Comparison of ENCODE assay signal across 16 cellular contexts in genomic region chr2:128454980-128455709, GRCh38.
"Had no signal": no experiment of that assay in that cellular context is flagged by ENCODE, and none has a peak within 500 bp of the region (broad histone marks: within the 10 kb centered on the region; RNA-seq: fewer than 3 reads in every experiment).

No MANE protein-coding gene starts in this region.

- H3K27ac Mint-ChIP-seq: activated CD4-positive, alpha-beta T cell treated with anti-CD3 and anti-CD28 coated beads, Interleukin-2, amount 10 ng/mL, durations not matched to agents 24 days and 14 days; activated naive CD8-positive, alpha-beta T cell treated with anti-CD3 and anti-CD28 coated beads, Interleukin-2, amount 10 ng/mL, durations not matched to agents 7 days and 5 days; stimulated activated naive CD8-positive, alpha-beta T cell treated with anti-CD3 and anti-CD28 coated beads, Interleukin-15, Interleukin-2, amounts not matched to agents 100 ng/mL and 50 ng/mL, for 24 hours; WTC11 had no signal

- ATAC-seq: activated T-cell treated with anti-CD3 and anti-CD28 coated beads, Interleukin-2, amount 50 U/mL, for 4 hours; gastrocnemius medialis; left ventricle myocardium superior; right lobe of liver; SK-N-SH treated with all-trans-retinoic acid at 6 μM for 48 hours; WTC11 had no signal

- H3K4me3 Mint-ChIP-seq: activated CD4-positive, alpha-beta T cell treated with anti-CD3 and anti-CD28 coated beads, Interleukin-2, amount 10 ng/mL, durations not matched to agents 24 days and 14 days; activated naive CD8-positive, alpha-beta T cell treated with anti-CD3 and anti-CD28 coated beads, Interleukin-2, amount 10 ng/mL, durations not matched to agents 7 days and 5 days; activated T-cell treated with anti-CD3 and anti-CD28 coated beads, Interleukin-2, amount 50 U/mL, for 4 hours; stimulated activated naive CD8-positive, alpha-beta T cell treated with anti-CD3 and anti-CD28 coated beads, Interleukin-15, Interleukin-2, amounts not matched to agents 100 ng/mL and 50 ng/mL, for 24 hours; WTC11 had no signal

- FAIRE-seq: bronchial epithelial cell, keratinocyte had no signal

- H3K27ac ChIP-seq: gastrocnemius medialis, prostate gland, right lobe of liver had no signal

- H3K4me1 ChIP-seq: gastrocnemius medialis, prostate gland, right lobe of liver had no signal

- H3K4me3 ChIP-seq: gastrocnemius medialis, prostate gland, right lobe of liver had no signal

- H3K36me3 ChIP-seq: gastrocnemius medialis, prostate gland, right lobe of liver had no signal

- H3K9me3 ChIP-seq: gastrocnemius medialis, prostate gland, right lobe of liver had no signal

- H3K4me1 Mint-ChIP-seq: activated CD4-positive, alpha-beta T cell treated with anti-CD3 and anti-CD28 coated beads, Interleukin-2, amount 10 ng/mL, durations not matched to agents 24 days and 14 days; activated naive CD8-positive, alpha-beta T cell treated with anti-CD3 and anti-CD28 coated beads, Interleukin-2, amount 10 ng/mL, durations not matched to agents 7 days and 5 days; WTC11 had no signal

- H3K27me3 ChIP-seq: right lobe of liver had no signal

- H3K36me3 Mint-ChIP-seq: activated naive CD8-positive, alpha-beta T cell treated with anti-CD3 and anti-CD28 coated beads, Interleukin-2, amount 10 ng/mL, durations not matched to agents 7 days and 5 days; WTC11 had no signal

- H3K9me3 Mint-ChIP-seq: activated CD4-positive, alpha-beta T cell treated with anti-CD3 and anti-CD28 coated beads, Interleukin-2, amount 10 ng/mL, durations not matched to agents 24 days and 14 days; activated naive CD8-positive, alpha-beta T cell treated with anti-CD3 and anti-CD28 coated beads, Interleukin-2, amount 10 ng/mL, durations not matched to agents 7 days and 5 days; activated T-cell treated with anti-CD3 and anti-CD28 coated beads, Interleukin-2, amount 50 U/mL, for 4 hours; stimulated activated naive CD8-positive, alpha-beta T cell treated with anti-CD3 and anti-CD28 coated beads, Interleukin-15, Interleukin-2, amounts not matched to agents 100 ng/mL and 50 ng/mL, for 24 hours had no signal

- DNase-seq: activated CD4-positive, alpha-beta T cell treated with anti-CD3 and anti-CD28 coated beads, Interleukin-2, amount 10 ng/mL, durations not matched to agents 24 days and 14 days; activated naive CD8-positive, alpha-beta T cell treated with anti-CD3 and anti-CD28 coated beads, Interleukin-2, amount 10 ng/mL, durations not matched to agents 7 days and 5 days; activated T-cell treated with anti-CD3 and anti-CD28 coated beads, Interleukin-2, amount 50 U/mL, for 4 hours; aorta; effector CD8-positive, alpha-beta T cell; gastrocnemius medialis; left ventricle myocardium superior; mesenchymal stem cell; SHP77 had no signal
